In genomic region chr11:17073370-17074027, GRCh38 we compare ENCODE assay signal across 1 cellular context.
TF ChIP-seq lines count a peak whose summit lies in the region.

No MANE protein-coding gene starts in this region.

TF ChIP-seq in IMR-90, 13 proteins besides CTCF, POLR2A, EP300 and RAD21:
- TF ChIP-seq CEBPB (IDR thresholded peaks at IDR 0.05; ENCODE audit: low read depth, low read length) (no peak), MAZ (IDR thresholded peaks at IDR 0.05; ENCODE audit: borderline replicate concordance, low read depth, low read length) (no peak), NFE2L2 (IDR thresholded peaks at IDR 0.05; ENCODE audit: low read depth, low read length) (no peak), MXI1 (IDR thresholded peaks at IDR 0.05; ENCODE audit: borderline replicate concordance, low read depth, low read length) (no peak), USF2 (IDR thresholded peaks at IDR 0.05; ENCODE audit: low read depth, low read length) (no peak), RCOR1 (IDR thresholded peaks at IDR 0.05; ENCODE audit: insufficient replicate concordance, low read length) (no peak)
- TF ChIP-seq, protein P1, sequence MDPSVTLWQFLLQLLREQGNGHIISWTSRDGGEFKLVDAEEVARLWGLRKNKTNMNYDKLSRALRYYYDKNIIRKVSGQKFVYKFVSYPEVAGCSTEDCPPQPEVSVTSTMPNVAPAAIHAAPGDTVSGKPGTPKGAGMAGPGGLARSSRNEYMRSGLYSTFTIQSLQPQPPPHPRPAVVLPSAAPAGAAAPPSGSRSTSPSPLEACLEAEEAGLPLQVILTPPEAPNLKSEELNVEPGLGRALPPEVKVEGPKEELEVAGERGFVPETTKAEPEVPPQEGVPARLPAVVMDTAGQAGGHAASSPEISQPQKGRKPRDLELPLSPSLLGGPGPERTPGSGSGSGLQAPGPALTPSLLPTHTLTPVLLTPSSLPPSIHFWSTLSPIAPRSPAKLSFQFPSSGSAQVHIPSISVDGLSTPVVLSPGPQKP (IDR thresholded peaks at IDR 0.05; ENCODE audit: borderline replicate concordance, low read depth, low read length) = no peak
TF ChIP-seq in IMR-90: peak in this region for 0.
